In the genomic region with DNA sequence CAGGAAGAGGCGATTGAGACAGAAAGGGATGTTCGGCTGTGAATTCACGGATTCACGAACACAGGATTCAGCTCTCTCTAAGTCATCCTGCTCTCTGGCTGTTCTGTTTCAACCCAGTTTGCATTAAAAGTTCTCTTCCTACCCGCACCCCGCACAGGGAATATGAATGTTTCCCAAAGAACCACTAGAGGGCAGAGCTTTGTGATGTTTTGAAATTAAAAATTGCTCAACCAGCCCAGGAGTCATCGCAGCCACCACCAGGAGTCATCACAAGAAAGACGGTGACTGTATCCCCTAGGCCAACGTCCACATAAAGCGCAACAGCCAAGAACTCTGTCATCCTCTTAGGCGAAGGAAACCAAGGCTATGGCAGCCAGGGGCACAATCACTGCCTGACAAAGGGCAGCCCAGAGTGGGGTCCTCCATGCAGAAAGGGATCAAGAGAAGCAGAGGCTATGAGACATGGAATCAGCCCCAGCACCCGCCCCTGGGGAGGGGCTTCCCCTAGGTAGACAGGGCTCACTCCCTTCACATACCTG, we compare ENCODE assay signal across 8 cellular contexts.
DNase-seq lines count a peak whose midpoint lies in the region; ATAC-seq lines count a peak whose summit lies in the region.

No MANE protein-coding gene starts in this region.

- H3K36me3 Mint-ChIP-seq in activated naive CD8-positive, alpha-beta T cell treated with anti-CD3 and anti-CD28 coated beads, Interleukin-2, amount 50 U/mL, for 24 hours (ENCODE audit: low read depth), result no peaks in the 10 kb centered on the region
- H3K36me3 Mint-ChIP-seq in activated T-helper 1 cell treated with anti-CD3 and anti-CD28 coated beads, Interleukin-12 subunit alpha, Interleukin-12 subunit beta, Interleukin-2, Interleukin-4 antibody, amounts not matched to agents 30 ng/mL and 10 ng/mL and 1 ng/mL, durations not matched to agents 14 hours and 24 hours and 36 hours (ENCODE audit: low read depth), result no peaks in the 10 kb centered on the region

- H3K27ac Mint-ChIP-seq in activated naive CD8-positive, alpha-beta T cell treated with anti-CD3 and anti-CD28 coated beads, Interleukin-2, amount 50 U/mL, for 24 hours, result no peak overlapping the region
- H3K27ac Mint-ChIP-seq in stimulated activated naive CD8-positive, alpha-beta T cell treated with anti-CD3 and anti-CD28 coated beads, Interleukin-15, amount 100 ng/mL, for 72 hours, result no peak overlapping the region
- H3K27ac Mint-ChIP-seq in activated T-helper 1 cell treated with anti-CD3 and anti-CD28 coated beads, Interleukin-12 subunit alpha, Interleukin-12 subunit beta, Interleukin-2, Interleukin-4 antibody, amounts not matched to agents 30 ng/mL and 10 ng/mL and 1 ng/mL, durations not matched to agents 14 hours and 24 hours and 36 hours, result no peak overlapping the region

- peak; percentile 56 for ATAC-seq in GM19351 (IDR thresholded peaks at IDR 0.05; ENCODE audit: unreplicated experiment)
- ATAC-seq in activated naive CD8-positive, alpha-beta T cell treated with anti-CD3 and anti-CD28 coated beads, Interleukin-2, amount 50 U/mL, for 24 hours, result peak; percentile 76
- ATAC-seq in stimulated activated naive CD8-positive, alpha-beta T cell treated with anti-CD3 and anti-CD28 coated beads, Interleukin-15, amount 100 ng/mL, for 72 hours, result peak; percentile 89

- peaks cover 11% of the 10 kb centered on the region for H3K27me3 Mint-ChIP-seq in activated naive CD8-positive, alpha-beta T cell treated with anti-CD3 and anti-CD28 coated beads, Interleukin-2, amount 50 U/mL, for 24 hours
- no peaks in the 10 kb centered on the region for H3K27me3 Mint-ChIP-seq in stimulated activated naive CD8-positive, alpha-beta T cell treated with anti-CD3 and anti-CD28 coated beads, Interleukin-15, amount 100 ng/mL, for 72 hours
- peaks cover under 1% of the 10 kb centered on the region for H3K27me3 Mint-ChIP-seq in activated T-helper 1 cell treated with anti-CD3 and anti-CD28 coated beads, Interleukin-12 subunit alpha, Interleukin-12 subunit beta, Interleukin-2, Interleukin-4 antibody, amounts not matched to agents 30 ng/mL and 10 ng/mL and 1 ng/mL, durations not matched to agents 14 hours and 24 hours and 36 hours (ENCODE audit: insufficient read depth)

- no peaks in the 10 kb centered on the region for H3K9me3 Mint-ChIP-seq in activated naive CD8-positive, alpha-beta T cell treated with anti-CD3 and anti-CD28 coated beads, Interleukin-2, amount 50 U/mL, for 24 hours
- H3K9me3 Mint-ChIP-seq in stimulated activated naive CD8-positive, alpha-beta T cell treated with anti-CD3 and anti-CD28 coated beads, Interleukin-15, amount 100 ng/mL, for 72 hours, result no peaks in the 10 kb centered on the region
- no peaks in the 10 kb centered on the region for H3K9me3 Mint-ChIP-seq in activated T-helper 1 cell treated with anti-CD3 and anti-CD28 coated beads, Interleukin-12 subunit alpha, Interleukin-12 subunit beta, Interleukin-2, Interleukin-4 antibody, amounts not matched to agents 30 ng/mL and 10 ng/mL and 1 ng/mL, durations not matched to agents 14 hours and 24 hours and 36 hours

- intact Hi-C loops in activated T-helper 1 cell treated with anti-CD3 and anti-CD28 coated beads, Interleukin-12 subunit alpha, Interleukin-12 subunit beta, Interleukin-2, Interleukin-4 antibody, amounts not matched to agents 30 ng/mL and 10 ng/mL and 1 ng/mL, durations not matched to agents 14 hours and 24 hours and 36 hours (cut with micrococcal nuclease), result loop anchor here (2.0 kb wide), 1 partner anchor 20 kb away; no protein-coding TSS in a partner anchor

- DNase-seq in DMS 273 (lab: John Stamatoyannopoulos, UW; ENCODE audit: unreplicated experiment) (peak; percentile 82), NCI-H1694 (lab: John Stamatoyannopoulos, UW) (peak; percentile 68), iPS-NIHi11 (ENCODE audit: low spot score) (peak; percentile 63), C1 segment of cervical spinal cord (lab: John Stamatoyannopoulos, UW) (no peak)
- peak; percentile 17 for DNase-seq in activated naive CD8-positive, alpha-beta T cell treated with anti-CD3 and anti-CD28 coated beads, Interleukin-2, amount 50 U/mL, for 24 hours
- DNase-seq in stimulated activated naive CD8-positive, alpha-beta T cell treated with anti-CD3 and anti-CD28 coated beads, Interleukin-15, amount 100 ng/mL, for 72 hours, result peak; percentile 26 to 55
- no peak for DNase-seq in activated T-helper 1 cell treated with anti-CD3 and anti-CD28 coated beads, Interleukin-12 subunit alpha, Interleukin-12 subunit beta, Interleukin-2, Interleukin-4 antibody, amounts not matched to agents 30 ng/mL and 10 ng/mL and 1 ng/mL, durations not matched to agents 14 hours and 24 hours and 36 hours (ENCODE audit: low spot score)

- peaks cover 18% of the 10 kb centered on the region for H3K4me1 Mint-ChIP-seq in activated naive CD8-positive, alpha-beta T cell treated with anti-CD3 and anti-CD28 coated beads, Interleukin-2, amount 50 U/mL, for 24 hours
- H3K4me1 Mint-ChIP-seq in stimulated activated naive CD8-positive, alpha-beta T cell treated with anti-CD3 and anti-CD28 coated beads, Interleukin-15, amount 100 ng/mL, for 72 hours, result peaks cover 18% of the 10 kb centered on the region
- H3K4me1 Mint-ChIP-seq in activated T-helper 1 cell treated with anti-CD3 and anti-CD28 coated beads, Interleukin-12 subunit alpha, Interleukin-12 subunit beta, Interleukin-2, Interleukin-4 antibody, amounts not matched to agents 30 ng/mL and 10 ng/mL and 1 ng/mL, durations not matched to agents 14 hours and 24 hours and 36 hours (ENCODE audit: low read depth), result peaks cover 6% of the 10 kb centered on the region

- H3K4me3 Mint-ChIP-seq in activated naive CD8-positive, alpha-beta T cell treated with anti-CD3 and anti-CD28 coated beads, Interleukin-2, amount 50 U/mL, for 24 hours, result no peak overlapping the region
- H3K4me3 Mint-ChIP-seq in stimulated activated naive CD8-positive, alpha-beta T cell treated with anti-CD3 and anti-CD28 coated beads, Interleukin-15, amount 100 ng/mL, for 72 hours, result no peak overlapping the region
- no peak overlapping the region for H3K4me3 Mint-ChIP-seq in activated T-helper 1 cell treated with anti-CD3 and anti-CD28 coated beads, Interleukin-12 subunit alpha, Interleukin-12 subunit beta, Interleukin-2, Interleukin-4 antibody, amounts not matched to agents 30 ng/mL and 10 ng/mL and 1 ng/mL, durations not matched to agents 14 hours and 24 hours and 36 hours

Comparison
In these comparisons a context has a peak if more than half of its experiments do, and no peak if none do; other contexts are left out.
1. DNase-seq: peak in DMS 273 (single experiment), NCI-H1694 (single experiment), activated naive CD8-positive, alpha-beta T cell treated with anti-CD3 and anti-CD28 coated beads, Interleukin-2, amount 50 U/mL, for 24 hours (single experiment), iPS-NIHi11 (single experiment) and stimulated activated naive CD8-positive, alpha-beta T cell treated with anti-CD3 and anti-CD28 coated beads, Interleukin-15, amount 100 ng/mL, for 72 hours (2 of 2); none in C1 segment of cervical spinal cord (0 of 14) and activated T-helper 1 cell treated with anti-CD3 and anti-CD28 coated beads, Interleukin-12 subunit alpha, Interleukin-12 subunit beta, Interleukin-2, Interleukin-4 antibody, amounts not matched to agents 30 ng/mL and 10 ng/mL and 1 ng/mL, durations not matched to agents 14 hours and 24 hours and 36 hours (single experiment).
2. Peak in every context shown above with its lines, with median percentiles within 50 percentile points of each other: ATAC-seq.